ENCODE assay signal across 1 cellular context in the genomic region with DNA sequence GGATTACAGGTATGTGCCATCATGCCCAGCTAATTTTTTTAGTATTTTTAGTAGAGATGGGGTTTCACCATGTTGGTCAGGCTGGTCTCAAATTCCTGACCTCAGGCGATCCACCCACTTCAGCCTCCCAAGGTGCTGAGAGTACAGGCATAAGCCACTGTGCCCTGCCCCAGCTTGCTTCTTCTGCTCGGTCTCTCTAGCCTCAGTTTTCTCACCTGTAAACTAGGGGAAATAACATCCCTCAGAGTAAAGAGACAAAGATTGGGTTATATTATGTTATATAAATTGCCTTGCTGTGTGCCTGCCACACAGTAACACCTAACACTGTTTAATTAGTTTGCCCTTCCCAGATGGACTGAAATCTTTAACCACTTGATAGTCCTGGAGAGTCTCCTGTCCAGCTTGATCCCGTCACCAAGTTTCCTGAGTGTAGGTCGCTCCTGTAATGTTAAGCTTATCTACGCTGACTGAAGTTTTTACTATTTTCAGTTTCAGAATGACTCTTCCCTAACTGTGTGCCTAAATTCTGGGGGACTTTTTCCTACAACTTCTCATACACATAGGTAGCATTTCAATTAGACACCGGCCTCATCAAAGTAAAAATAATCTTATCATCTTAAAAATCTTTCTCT.
TF ChIP-seq lines count a peak whose summit lies in the region.

No MANE protein-coding gene starts in this region.

TF ChIP-seq in GM12878, 131 proteins besides CTCF, POLR2A, EP300 and RAD21 (continued from another document):
- TF ChIP-seq, protein P1, sequence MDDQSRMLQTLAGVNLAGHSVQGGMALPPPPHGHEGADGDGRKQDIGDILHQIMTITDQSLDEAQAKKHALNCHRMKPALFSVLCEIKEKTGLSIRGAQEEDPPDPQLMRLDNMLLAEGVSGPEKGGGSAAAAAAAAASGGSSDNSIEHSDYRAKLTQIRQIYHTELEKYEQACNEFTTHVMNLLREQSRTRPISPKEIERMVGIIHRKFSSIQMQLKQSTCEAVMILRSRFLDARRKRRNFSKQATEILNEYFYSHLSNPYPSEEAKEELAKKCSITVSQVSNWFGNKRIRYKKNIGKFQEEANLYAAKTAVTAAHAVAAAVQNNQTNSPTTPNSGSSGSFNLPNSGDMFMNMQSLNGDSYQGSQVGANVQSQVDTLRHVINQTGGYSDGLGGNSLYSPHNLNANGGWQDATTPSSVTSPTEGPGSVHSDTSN (IDR thresholded peaks at IDR 0.05; ENCODE audit: insufficient replicate concordance, low read depth, low read length) = no peak
- TF ChIP-seq RELA (IDR thresholded peaks at IDR 0.05; ENCODE audit: borderline replicate concordance, partially characterized antibody) (no peak), RCOR1 (conservative IDR thresholded peaks at IDR 0.05; ENCODE audit: low read depth, low read length) (no peak), ZNF24 (IDR thresholded peaks at IDR 0.05) (no peak), JUND (IDR thresholded peaks at IDR 0.05; ENCODE audit: low read depth, low read length) (peak; percentile 79; the same call in 1 of the 2 replicates), ZNF384 (IDR thresholded peaks at IDR 0.05; ENCODE audit: borderline replicate concordance, low read depth, low read length) (no peak), KDM1A (IDR thresholded peaks at IDR 0.05; ENCODE audit: borderline replicate concordance) (no peak), DPF2 (IDR thresholded peaks at IDR 0.05) (peak; percentile 65; the same call in 1 of the 2 replicates), MTA2 (IDR thresholded peaks at IDR 0.05; ENCODE audit: low read depth) (peak; percentile 79), CREB1 (IDR thresholded peaks at IDR 0.05; ENCODE audit: low read depth) (no peak), CBX5 (IDR thresholded peaks at IDR 0.05; ENCODE audit: low read depth) (no peak), RFX5 (IDR thresholded peaks at IDR 0.05; ENCODE audit: low read depth, low read length) (no peak), CBX3 (IDR thresholded peaks at IDR 0.05; ENCODE audit: borderline replicate concordance, low read depth) (no peak), SRF (IDR thresholded peaks at IDR 0.05; ENCODE audit: low read depth in 2 of 2, low read length in 2 of 2) (no peak), YY1 (IDR thresholded peaks at IDR 0.05; ENCODE audit: low read depth, low read length) (no peak), IKZF2 (IDR thresholded peaks at IDR 0.05) (peak; percentile 79 to 86; a peak in 3 of 4 replicates), NBN (IDR thresholded peaks at IDR 0.05) (0 out of 2 replicates have a peak, but pooled peaks have one; percentile 26), TARDBP (IDR thresholded peaks at IDR 0.05; ENCODE audit: borderline replicate concordance) (no peak)
- TF ChIP-seq, protein P2, sequence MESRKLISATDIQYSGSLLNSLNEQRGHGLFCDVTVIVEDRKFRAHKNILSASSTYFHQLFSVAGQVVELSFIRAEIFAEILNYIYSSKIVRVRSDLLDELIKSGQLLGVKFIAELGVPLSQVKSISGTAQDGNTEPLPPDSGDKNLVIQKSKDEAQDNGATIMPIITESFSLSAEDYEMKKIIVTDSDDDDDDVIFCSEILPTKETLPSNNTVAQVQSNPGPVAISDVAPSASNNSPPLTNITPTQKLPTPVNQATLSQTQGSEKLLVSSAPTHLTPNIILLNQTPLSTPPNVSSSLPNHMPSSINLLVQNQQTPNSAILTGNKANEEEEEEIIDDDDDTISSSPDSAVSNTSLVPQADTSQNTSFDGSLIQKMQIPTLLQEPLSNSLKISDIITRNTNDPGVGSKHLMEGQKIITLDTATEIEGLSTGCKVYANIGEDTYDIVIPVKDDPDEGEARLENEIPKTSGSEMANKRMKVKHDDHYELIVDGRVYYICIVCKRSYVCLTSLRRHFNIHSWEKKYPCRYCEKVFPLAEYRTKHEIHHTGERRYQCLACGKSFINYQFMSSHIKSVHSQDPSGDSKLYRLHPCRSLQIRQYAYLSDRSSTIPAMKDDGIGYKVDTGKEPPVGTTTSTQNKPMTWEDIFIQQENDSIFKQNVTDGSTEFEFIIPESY (IDR thresholded peaks at IDR 0.05) = no peak
- TF ChIP-seq, protein P3, sequence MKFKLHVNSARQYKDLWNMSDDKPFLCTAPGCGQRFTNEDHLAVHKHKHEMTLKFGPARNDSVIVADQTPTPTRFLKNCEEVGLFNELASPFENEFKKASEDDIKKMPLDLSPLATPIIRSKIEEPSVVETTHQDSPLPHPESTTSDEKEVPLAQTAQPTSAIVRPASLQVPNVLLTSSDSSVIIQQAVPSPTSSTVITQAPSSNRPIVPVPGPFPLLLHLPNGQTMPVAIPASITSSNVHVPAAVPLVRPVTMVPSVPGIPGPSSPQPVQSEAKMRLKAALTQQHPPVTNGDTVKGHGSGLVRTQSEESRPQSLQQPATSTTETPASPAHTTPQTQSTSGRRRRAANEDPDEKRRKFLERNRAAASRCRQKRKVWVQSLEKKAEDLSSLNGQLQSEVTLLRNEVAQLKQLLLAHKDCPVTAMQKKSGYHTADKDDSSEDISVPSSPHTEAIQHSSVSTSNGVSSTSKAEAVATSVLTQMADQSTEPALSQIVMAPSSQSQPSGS (IDR thresholded peaks at IDR 0.05; ENCODE audit: low read length) = 0 out of 2 replicates have a peak, but pooled peaks have one; percentile 17
- TF ChIP-seq, protein P4, sequence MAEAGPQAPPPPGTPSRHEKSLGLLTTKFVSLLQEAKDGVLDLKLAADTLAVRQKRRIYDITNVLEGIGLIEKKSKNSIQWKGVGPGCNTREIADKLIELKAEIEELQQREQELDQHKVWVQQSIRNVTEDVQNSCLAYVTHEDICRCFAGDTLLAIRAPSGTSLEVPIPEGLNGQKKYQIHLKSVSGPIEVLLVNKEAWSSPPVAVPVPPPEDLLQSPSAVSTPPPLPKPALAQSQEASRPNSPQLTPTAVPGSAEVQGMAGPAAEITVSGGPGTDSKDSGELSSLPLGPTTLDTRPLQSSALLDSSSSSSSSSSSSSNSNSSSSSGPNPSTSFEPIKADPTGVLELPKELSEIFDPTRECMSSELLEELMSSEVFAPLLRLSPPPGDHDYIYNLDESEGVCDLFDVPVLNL (IDR thresholded peaks at IDR 0.05; ENCODE audit: low read depth, low read length) = no peak
